In the genomic region with DNA sequence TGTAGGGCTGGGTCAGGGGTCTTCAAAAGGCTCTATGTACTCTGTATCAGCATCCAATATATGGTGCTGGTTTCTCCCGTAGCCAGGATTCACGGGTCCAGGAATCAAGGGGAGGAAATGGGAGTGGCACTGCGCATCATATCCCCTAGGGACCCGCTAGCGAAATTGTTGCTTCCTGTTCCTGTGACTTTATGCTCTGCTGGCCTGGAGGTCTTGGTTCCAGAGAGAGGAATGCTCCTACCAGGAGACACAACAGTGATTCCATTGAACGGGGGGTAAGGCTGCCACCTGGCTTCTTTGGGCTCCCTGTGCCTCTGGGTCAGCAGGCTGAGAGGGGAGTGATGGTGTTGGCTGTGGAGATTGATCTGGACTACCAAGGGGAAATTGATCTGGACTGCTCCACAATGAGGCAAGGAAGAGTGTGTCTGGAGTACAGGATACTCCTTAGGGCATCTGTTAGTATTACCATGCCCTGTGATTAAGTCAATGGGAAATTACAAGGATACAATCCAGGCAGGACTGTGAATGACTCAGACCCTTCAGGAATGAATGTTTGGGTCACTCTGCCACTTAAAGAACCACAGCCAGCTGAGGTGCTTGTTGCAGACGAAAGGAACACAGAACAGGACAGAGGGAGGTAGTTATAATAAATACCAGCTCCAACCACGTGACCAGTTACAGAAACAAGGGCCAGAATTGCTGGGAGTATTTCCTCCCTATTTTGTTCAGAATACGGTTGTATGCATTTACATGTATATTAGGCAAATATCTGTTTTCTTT, we compare ENCODE assay signal across 1 cellular context.
A peak's percentile ranks its signal among the peaks of the same experiment; 100 is the strongest.
TF ChIP-seq lines count a peak whose summit lies in the region.

No MANE protein-coding gene starts in this region.

TF ChIP-seq in K562, 482 proteins besides CTCF, POLR2A, EP300 and RAD21:
- TF ChIP-seq, protein P1, sequence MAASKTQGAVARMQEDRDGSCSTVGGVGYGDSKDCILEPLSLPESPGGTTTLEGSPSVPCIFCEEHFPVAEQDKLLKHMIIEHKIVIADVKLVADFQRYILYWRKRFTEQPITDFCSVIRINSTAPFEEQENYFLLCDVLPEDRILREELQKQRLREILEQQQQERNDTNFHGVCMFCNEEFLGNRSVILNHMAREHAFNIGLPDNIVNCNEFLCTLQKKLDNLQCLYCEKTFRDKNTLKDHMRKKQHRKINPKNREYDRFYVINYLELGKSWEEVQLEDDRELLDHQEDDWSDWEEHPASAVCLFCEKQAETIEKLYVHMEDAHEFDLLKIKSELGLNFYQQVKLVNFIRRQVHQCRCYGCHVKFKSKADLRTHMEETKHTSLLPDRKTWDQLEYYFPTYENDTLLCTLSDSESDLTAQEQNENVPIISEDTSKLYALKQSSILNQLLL (CRISPR knock-in tag; IDR thresholded peaks at IDR 0.05; ENCODE audit: borderline replicate concordance): no peak
- TF ChIP-seq, protein P2, sequence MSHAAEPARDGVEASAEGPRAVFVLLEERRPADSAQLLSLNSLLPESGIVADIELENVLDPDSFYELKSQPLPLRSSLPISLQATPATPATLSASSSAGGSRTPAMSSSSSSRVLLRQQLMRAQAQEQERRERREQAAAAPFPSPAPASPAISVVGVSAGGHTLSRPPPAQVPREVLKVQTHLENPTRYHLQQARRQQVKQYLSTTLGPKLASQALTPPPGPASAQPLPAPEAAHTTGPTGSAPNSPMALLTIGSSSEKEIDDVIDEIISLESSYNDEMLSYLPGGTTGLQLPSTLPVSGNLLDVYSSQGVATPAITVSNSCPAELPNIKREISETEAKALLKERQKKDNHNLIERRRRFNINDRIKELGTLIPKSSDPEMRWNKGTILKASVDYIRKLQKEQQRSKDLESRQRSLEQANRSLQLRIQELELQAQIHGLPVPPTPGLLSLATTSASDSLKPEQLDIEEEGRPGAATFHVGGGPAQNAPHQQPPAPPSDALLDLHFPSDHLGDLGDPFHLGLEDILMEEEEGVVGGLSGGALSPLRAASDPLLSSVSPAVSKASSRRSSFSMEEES (CRISPR knock-in tag; IDR thresholded peaks at IDR 0.05): peak; percentile 87
- TF ChIP-seq TOE1 (IDR thresholded peaks at IDR 0.05; ENCODE audit: borderline replicate concordance) (peak; percentile 73; the same call in 1 of the 2 replicates), TOE1 (CRISPR knock-in tag; IDR thresholded peaks at IDR 0.05; ENCODE audit: borderline replicate concordance, low read depth) (no peak), RAD51 (IDR thresholded peaks at IDR 0.05; ENCODE audit: borderline replicate concordance, low read depth) (peak; percentile 85), CBX8 (IDR thresholded peaks at IDR 0.05; ENCODE audit: borderline replicate concordance, extremely low read depth, low read depth, low read length, poor library complexity, severe bottlenecking) (no peak), TCF7 (IDR thresholded peaks at IDR 0.05; ENCODE audit: borderline replicate concordance) (no peak), NCOA6 (IDR thresholded peaks at IDR 0.05) (no peak), CBFA2T2 (conservative IDR thresholded peaks at IDR 0.05) (peak; percentile 37)
- TF ChIP-seq, protein P3, sequence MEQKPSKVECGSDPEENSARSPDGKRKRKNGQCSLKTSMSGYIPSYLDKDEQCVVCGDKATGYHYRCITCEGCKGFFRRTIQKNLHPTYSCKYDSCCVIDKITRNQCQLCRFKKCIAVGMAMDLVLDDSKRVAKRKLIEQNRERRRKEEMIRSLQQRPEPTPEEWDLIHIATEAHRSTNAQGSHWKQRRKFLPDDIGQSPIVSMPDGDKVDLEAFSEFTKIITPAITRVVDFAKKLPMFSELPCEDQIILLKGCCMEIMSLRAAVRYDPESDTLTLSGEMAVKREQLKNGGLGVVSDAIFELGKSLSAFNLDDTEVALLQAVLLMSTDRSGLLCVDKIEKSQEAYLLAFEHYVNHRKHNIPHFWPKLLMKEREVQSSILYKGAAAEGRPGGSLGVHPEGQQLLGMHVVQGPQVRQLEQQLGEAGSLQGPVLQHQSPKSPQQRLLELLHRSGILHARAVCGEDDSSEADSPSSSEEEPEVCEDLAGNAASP (IDR thresholded peaks at IDR 0.05): no peak
- TF ChIP-seq, protein P4, sequence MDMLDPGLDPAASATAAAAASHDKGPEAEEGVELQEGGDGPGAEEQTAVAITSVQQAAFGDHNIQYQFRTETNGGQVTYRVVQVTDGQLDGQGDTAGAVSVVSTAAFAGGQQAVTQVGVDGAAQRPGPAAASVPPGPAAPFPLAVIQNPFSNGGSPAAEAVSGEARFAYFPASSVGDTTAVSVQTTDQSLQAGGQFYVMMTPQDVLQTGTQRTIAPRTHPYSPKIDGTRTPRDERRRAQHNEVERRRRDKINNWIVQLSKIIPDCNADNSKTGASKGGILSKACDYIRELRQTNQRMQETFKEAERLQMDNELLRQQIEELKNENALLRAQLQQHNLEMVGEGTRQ (CRISPR knock-in tag; IDR thresholded peaks at IDR 0.05): peak; percentile 53
- TF ChIP-seq, protein P5, sequence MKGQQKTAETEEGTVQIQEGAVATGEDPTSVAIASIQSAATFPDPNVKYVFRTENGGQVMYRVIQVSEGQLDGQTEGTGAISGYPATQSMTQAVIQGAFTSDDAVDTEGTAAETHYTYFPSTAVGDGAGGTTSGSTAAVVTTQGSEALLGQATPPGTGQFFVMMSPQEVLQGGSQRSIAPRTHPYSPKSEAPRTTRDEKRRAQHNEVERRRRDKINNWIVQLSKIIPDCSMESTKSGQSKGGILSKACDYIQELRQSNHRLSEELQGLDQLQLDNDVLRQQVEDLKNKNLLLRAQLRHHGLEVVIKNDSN (CRISPR knock-in tag; IDR thresholded peaks at IDR 0.05): peak; percentile 44; the same call in 1 of the 2 replicates
